In the genomic region with DNA sequence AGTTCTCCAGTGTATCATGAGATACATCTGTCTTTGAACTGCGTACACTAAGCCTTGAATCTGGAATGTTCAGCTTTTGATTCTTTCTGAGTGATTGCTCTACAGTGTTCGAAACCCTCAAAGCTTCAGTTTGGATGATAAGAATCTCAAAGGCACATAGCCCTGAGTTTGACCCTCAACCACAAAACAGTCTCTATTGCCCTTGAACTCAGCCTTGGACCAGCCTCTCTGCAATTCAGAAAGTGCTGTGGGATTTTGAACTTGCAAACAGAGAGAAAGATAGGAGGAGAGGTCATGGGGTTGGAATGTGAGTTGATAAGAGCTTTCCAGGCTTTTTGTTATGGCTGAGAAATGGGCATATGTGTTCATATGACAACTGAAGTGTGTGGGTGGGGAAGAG, we compare ENCODE assay signal across 16 cellular contexts.
"Had no signal": no experiment of that assay in that cellular context is flagged by ENCODE, and none has a peak within 500 bp of the region (broad histone marks: within the 10 kb centered on the region; RNA-seq: fewer than 3 reads in every experiment).

No MANE protein-coding gene starts in this region.

- H3K4me3 Mint-ChIP-seq: activated naive CD4-positive, alpha-beta T cell treated with anti-CD3 and anti-CD28 coated beads, Interleukin-2, amount 10 ng/mL, durations not matched to agents 7 days and 5 days; nephron; stimulated activated naive B cell treated with anti-CD40 and anti-IgM and Interleukin-4, amounts not matched to agents 10 μg/mL and 1 μg/mL and 100 μg/mL, for 72 hours had no signal

- H3K36me3 ChIP-seq: esophagus muscularis mucosa, tibial artery had no signal

- H3K4me1 Mint-ChIP-seq: activated naive CD4-positive, alpha-beta T cell treated with anti-CD3 and anti-CD28 coated beads, Interleukin-2, amount 10 ng/mL, durations not matched to agents 7 days and 5 days had no signal

- H3K27me3 ChIP-seq: esophagus muscularis mucosa, tibial artery had no signal

- FAIRE-seq: colon, urothelium cell line had no signal

- H3K27ac Mint-ChIP-seq: activated naive CD4-positive, alpha-beta T cell treated with anti-CD3 and anti-CD28 coated beads, Interleukin-2, amount 10 ng/mL, durations not matched to agents 7 days and 5 days; activated T-helper 2 cell treated with anti-CD3 and anti-CD28 coated beads, Interferon-gamma antibody, Interleukin-2, Interleukin-4, amounts not matched to agents 10 μg/mL and 5 μg/mL and 100 μg/mL, durations not matched to agents 14 hours and 24 hours and 36 hours; nephron; stimulated activated naive B cell treated with anti-CD40 and anti-IgM and Interleukin-4, amounts not matched to agents 10 μg/mL and 1 μg/mL and 100 μg/mL, for 72 hours had no signal

- H3K4me1 ChIP-seq: esophagus muscularis mucosa, tibial artery had no signal

- DNase-seq: activated CD4-positive, alpha-beta T cell treated with anti-CD3 and anti-CD28 coated beads, Interleukin-2, amount 50 U/mL, for 48 hours; activated naive CD4-positive, alpha-beta T cell treated with anti-CD3 and anti-CD28 coated beads, Interleukin-2, amount 10 ng/mL, durations not matched to agents 7 days and 5 days; caudate nucleus; hippocampal formation; kidney glomerular epithelial cell; left ventricle myocardium superior; nucleus accumbens; stimulated activated CD4-positive, alpha-beta T cell treated with anti-CD3 and anti-CD28 coated beads, Interleukin-2, amount 100 ng/mL, for 48 hours; stimulated activated naive B cell treated with anti-CD40 and anti-IgM and Interleukin-4, amounts not matched to agents 10 μg/mL and 1 μg/mL and 100 μg/mL, for 72 hours; T1000; tibial artery had no signal

- H3K9me3 Mint-ChIP-seq: activated naive CD4-positive, alpha-beta T cell treated with anti-CD3 and anti-CD28 coated beads, Interleukin-2, amount 10 ng/mL, durations not matched to agents 7 days and 5 days; activated T-helper 2 cell treated with anti-CD3 and anti-CD28 coated beads, Interferon-gamma antibody, Interleukin-2, Interleukin-4, amounts not matched to agents 10 μg/mL and 5 μg/mL and 100 μg/mL, durations not matched to agents 14 hours and 24 hours and 36 hours; nephron had no signal

- H3K36me3 Mint-ChIP-seq: activated naive CD4-positive, alpha-beta T cell treated with anti-CD3 and anti-CD28 coated beads, Interleukin-2, amount 10 ng/mL, durations not matched to agents 7 days and 5 days; stimulated activated naive B cell treated with anti-CD40 and anti-IgM and Interleukin-4, amounts not matched to agents 10 μg/mL and 1 μg/mL and 100 μg/mL, for 72 hours had no signal

- H3K27ac ChIP-seq: esophagus muscularis mucosa, tibial artery had no signal

- H3K9me3 ChIP-seq: esophagus muscularis mucosa, tibial artery had no signal

- H3K4me3 ChIP-seq: esophagus muscularis mucosa, tibial artery had no signal

- H3K27me3 Mint-ChIP-seq: stimulated activated naive B cell treated with anti-CD40 and anti-IgM and Interleukin-4, amounts not matched to agents 10 μg/mL and 1 μg/mL and 100 μg/mL, for 72 hours had no signal
